ENCODE assay signal across 22 cellular contexts in the genomic region with DNA sequence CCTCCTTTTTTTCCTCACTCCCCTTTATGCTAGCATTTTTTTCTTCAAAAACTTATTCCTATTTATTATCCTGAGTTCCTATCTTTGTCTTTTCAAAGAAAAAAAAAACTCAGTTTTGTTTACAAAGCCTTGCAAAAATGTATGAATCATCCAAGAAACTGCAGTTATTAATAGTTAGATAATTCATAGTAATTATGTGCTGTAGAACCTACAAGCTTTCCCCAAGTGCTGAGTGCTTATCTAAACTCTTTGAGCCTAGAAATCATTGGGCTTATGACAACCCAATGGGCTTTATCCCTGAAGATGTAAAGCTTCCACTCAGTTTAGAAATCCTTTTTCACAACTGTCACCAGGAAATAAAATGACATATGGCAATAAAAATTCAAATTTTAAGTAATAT.
"Had no signal": no experiment of that assay in that cellular context is flagged by ENCODE, and none has a peak within 500 bp of the region (broad histone marks: within the 10 kb centered on the region; RNA-seq: fewer than 3 reads in every experiment).

No MANE protein-coding gene starts in this region.

- H3K36me3 ChIP-seq: gastrocnemius medialis, left lung, tibial nerve, uterus had no signal

- H3K4me1 ChIP-seq: left lung, uterus had no signal

- H3K27me3 Mint-ChIP-seq: dendritic cell treated with granulocyte-macrophage colony-stimulating factor and Interleukin-4, amounts not matched to agents 40 ng/mL and 50 ng/mL, for 4 days had no signal

- H3K9me3 ChIP-seq: gastrocnemius medialis, left lung, tibial nerve, uterus had no signal

- H3K27ac Mint-ChIP-seq: activated CD8-positive, alpha-beta T cell treated with anti-CD3 and anti-CD28 coated beads for 36 hours; activated naive CD8-positive, alpha-beta T cell treated with anti-CD3 and anti-CD28 coated beads, Interleukin-2, amount 10 ng/mL, durations not matched to agents 7 days and 5 days; activated T-cell treated with anti-CD3 and anti-CD28 coated beads, Interleukin-2, amount 50 U/mL, for 24 hours; activated T-helper 2 cell treated with anti-CD3 and anti-CD28 coated beads, Interferon-gamma antibody, Interleukin-2, Interleukin-4, amounts not matched to agents 10 μg/mL and 5 μg/mL and 100 μg/mL, durations not matched to agents 14 hours and 24 hours and 36 hours; dendritic cell treated with granulocyte-macrophage colony-stimulating factor and Interleukin-4, amounts not matched to agents 40 ng/mL and 50 ng/mL, for 4 days; T-helper 2 cell treated with Interferon-gamma antibody and Interleukin-4, amounts not matched to agents 5 μg/mL and 100 μg/mL, for 36 hours had no signal

- H3K36me3 Mint-ChIP-seq: activated naive CD8-positive, alpha-beta T cell treated with anti-CD3 and anti-CD28 coated beads, Interleukin-2, amount 10 ng/mL, durations not matched to agents 7 days and 5 days had no signal

- H3K27ac ChIP-seq: left lung, tibial nerve, uterus had no signal

- H3K9me3 Mint-ChIP-seq: activated CD8-positive, alpha-beta T cell treated with anti-CD3 and anti-CD28 coated beads for 36 hours; activated naive CD8-positive, alpha-beta T cell treated with anti-CD3 and anti-CD28 coated beads, Interleukin-2, amount 10 ng/mL, durations not matched to agents 7 days and 5 days; activated T-cell treated with anti-CD3 and anti-CD28 coated beads, Interleukin-2, amount 50 U/mL, for 24 hours; activated T-helper 2 cell treated with anti-CD3 and anti-CD28 coated beads, Interferon-gamma antibody, Interleukin-2, Interleukin-4, amounts not matched to agents 10 μg/mL and 5 μg/mL and 100 μg/mL, durations not matched to agents 14 hours and 24 hours and 36 hours; dendritic cell treated with granulocyte-macrophage colony-stimulating factor and Interleukin-4, amounts not matched to agents 40 ng/mL and 50 ng/mL, for 4 days; stimulated activated naive CD8-positive, alpha-beta T cell treated with anti-CD3 and anti-CD28 coated beads, Interleukin-15, Interleukin-2, amounts not matched to agents 100 ng/mL and 50 ng/mL, for 24 hours; T-helper 2 cell treated with Interferon-gamma antibody and Interleukin-4, amounts not matched to agents 5 μg/mL and 100 μg/mL, for 36 hours had no signal

- H3K4me3 Mint-ChIP-seq: activated CD8-positive, alpha-beta T cell treated with anti-CD3 and anti-CD28 coated beads for 36 hours; activated naive CD8-positive, alpha-beta T cell treated with anti-CD3 and anti-CD28 coated beads, Interleukin-2, amount 10 ng/mL, durations not matched to agents 7 days and 5 days; activated T-cell treated with anti-CD3 and anti-CD28 coated beads, Interleukin-2, amount 50 U/mL, for 24 hours; dendritic cell treated with granulocyte-macrophage colony-stimulating factor and Interleukin-4, amounts not matched to agents 40 ng/mL and 50 ng/mL, for 4 days; stimulated activated naive CD8-positive, alpha-beta T cell treated with anti-CD3 and anti-CD28 coated beads, Interleukin-15, Interleukin-2, amounts not matched to agents 100 ng/mL and 50 ng/mL, for 24 hours; T-helper 2 cell treated with Interferon-gamma antibody and Interleukin-4, amounts not matched to agents 5 μg/mL and 100 μg/mL, for 36 hours had no signal

- H3K4me1 Mint-ChIP-seq: activated naive CD8-positive, alpha-beta T cell treated with anti-CD3 and anti-CD28 coated beads, Interleukin-2, amount 10 ng/mL, durations not matched to agents 7 days and 5 days had no signal

- DNase-seq: activated CD4-positive, alpha-beta T cell treated with anti-CD3 and anti-CD28 coated beads for 48 hours; activated CD4-positive, CD25-positive, alpha-beta regulatory T cell; activated CD8-positive, alpha-beta T cell treated with anti-CD3 and anti-CD28 coated beads for 36 hours; activated naive CD4-positive, alpha-beta T cell treated with Interleukin-2 at 50 U/mL for 16 hours; activated naive CD8-positive, alpha-beta T cell treated with anti-CD3 and anti-CD28 coated beads, Interleukin-2, amount 10 ng/mL, durations not matched to agents 7 days and 5 days; activated T-cell treated with anti-CD3 and anti-CD28 coated beads, Interleukin-2, amount 50 U/mL, for 24 hours; aorta; effector CD8-positive, alpha-beta T cell; gastrocnemius medialis; head of caudate nucleus; left lung; mammary epithelial cell; occipital lobe; retina; stimulated activated CD4-positive, alpha-beta T cell treated with anti-CD3 and anti-CD28 coated beads, Interleukin-12 subunit alpha, Interleukin-12 subunit beta, amount 100 ng/mL, for 4 hours; stimulated activated CD4-positive, alpha-beta T cell treated with anti-CD3 and anti-CD28 coated beads, Interleukin-1b, Interleukin-23, amount 100 ng/mL, for 48 hours; uterus had no signal

- H3K27me3 ChIP-seq: gastrocnemius medialis, left lung, tibial nerve, uterus had no signal

- H3K4me3 ChIP-seq: gastrocnemius medialis, left lung, tibial nerve, uterus had no signal
